1 cellular context compared by ENCODE assay signal in genomic region chr1:162691999-162692575, GRCh38.
TF ChIP-seq lines count a peak whose summit lies in the region.

No MANE protein-coding gene starts in this region.

TF ChIP-seq in H1, 55 proteins besides CTCF, POLR2A, EP300 and RAD21:
- TF ChIP-seq JUN (IDR thresholded peaks at IDR 0.05; ENCODE audit: low read depth, low read length) (no peak), CHD7 (IDR thresholded peaks at IDR 0.05; ENCODE audit: insufficient replicate concordance, low read length) (no peak), HDAC6 (IDR thresholded peaks at IDR 0.05; ENCODE audit: low read depth, low read length) (no peak), RXRA (IDR thresholded peaks at IDR 0.05; ENCODE audit: insufficient read depth, low read depth, low read length) (no peak), BRCA1 (IDR thresholded peaks at IDR 0.05; ENCODE audit: low read depth, low read length) (no peak), SIX5 (IDR thresholded peaks at IDR 0.05; ENCODE audit: low read depth, low read length) (no peak), SP2 (IDR thresholded peaks at IDR 0.05; ENCODE audit: low read length) (no peak), RBBP5 (IDR thresholded peaks at IDR 0.05; ENCODE audit: borderline replicate concordance, low read depth, low read length) (no peak), BCL11A (IDR thresholded peaks at IDR 0.05; ENCODE audit: low read depth in 2 of 2, low read length in 2 of 2) (no peak)
